10 cellular contexts compared by ENCODE assay signal in the genomic region with DNA sequence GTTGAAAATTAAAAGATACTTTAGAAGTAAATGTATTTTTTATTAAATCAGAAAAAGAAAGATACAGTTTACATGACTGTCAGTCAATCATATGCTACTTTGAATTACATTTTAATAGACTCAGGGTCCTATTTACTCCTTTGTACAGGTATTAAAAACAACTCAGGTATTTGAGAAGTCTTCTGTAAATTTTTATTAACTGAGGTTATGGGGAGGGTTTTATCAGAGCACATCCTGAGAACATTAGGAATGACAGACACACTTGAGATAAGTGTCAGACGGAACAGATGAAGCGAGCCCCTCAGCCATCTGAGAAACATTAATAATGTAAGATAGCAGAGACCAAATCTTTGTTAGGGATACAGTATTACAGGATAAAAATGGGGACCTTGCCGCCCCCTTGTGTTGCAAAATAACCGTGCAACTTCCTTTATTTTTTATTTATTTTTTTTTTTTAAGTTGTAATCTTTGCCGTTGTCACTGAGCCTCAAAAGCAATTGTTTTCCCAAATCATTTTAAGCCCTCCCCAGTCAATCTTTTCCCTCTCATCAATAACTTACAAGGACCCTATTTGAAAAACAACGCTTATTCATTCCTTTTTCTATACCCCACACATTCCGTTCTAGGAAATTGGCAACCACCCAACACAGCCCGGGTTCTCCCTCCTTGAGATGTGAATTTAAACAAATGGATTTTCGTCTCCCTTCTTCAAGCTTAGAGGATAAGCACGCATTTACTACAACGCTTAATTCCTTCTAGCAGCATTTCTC.
DNase-seq lines count a peak whose midpoint lies in the region; ATAC-seq, FAIRE-seq and TF ChIP-seq lines count a peak whose summit lies in the region.
"Had no signal": no experiment of that assay in that cellular context is flagged by ENCODE, and none has a peak within 500 bp of the region (broad histone marks: within the 10 kb centered on the region; RNA-seq: fewer than 3 reads in every experiment).

No MANE protein-coding gene starts in this region.

- no peak for TF ChIP-seq EP300 in esophagus muscularis mucosa (IDR thresholded peaks at IDR 0.05)

- no peaks in the 10 kb centered on the region for H3K27me3 Mint-ChIP-seq in activated B cell treated with CpG ODN at 0.5 μM for 24 hours

- no peak for FAIRE-seq in frontal cortex (lab: Jason Lieb, UNC)
- FAIRE-seq: TTC549 had no signal

- H3K4me1 ChIP-seq in esophagus muscularis mucosa, result peaks cover 26 to 42% (median 33%) of the 10 kb centered on the region in 4 donors

- H3K27me3 ChIP-seq in esophagus muscularis mucosa, result no peaks in the 10 kb centered on the region

- no peak for TF ChIP-seq POLR2A in esophagus muscularis mucosa (IDR thresholded peaks at IDR 0.05; ENCODE audit: low read depth)

- no peaks in the 10 kb centered on the region for H3K36me3 ChIP-seq in esophagus muscularis mucosa

- no peak overlapping the region for H3K4me3 Mint-ChIP-seq in activated B cell treated with CpG ODN at 0.5 μM for 24 hours

- H3K4me1 Mint-ChIP-seq in activated B cell treated with CpG ODN at 0.5 μM for 24 hours, result peaks cover 58% of the 10 kb centered on the region

- no peaks in the 10 kb centered on the region for H3K9me3 ChIP-seq in esophagus muscularis mucosa

- intact Hi-C loops in activated B cell treated with CpG ODN at 0.5 μM for 24 hours (cut with micrococcal nuclease), result loop anchor here (2.0 to 10.0 kb wide), 8 partner anchors 71 to 1631 kb away; no protein-coding TSS in a partner anchor
- intact Hi-C loops in esophagus muscularis mucosa (cut with DNase I), result loop anchor here (5.0 kb wide), 1 partner anchor 366 kb away; no protein-coding TSS in a partner anchor

- H3K27ac Mint-ChIP-seq in activated B cell treated with CpG ODN at 0.5 μM for 24 hours, result no peak overlapping the region

- no peaks in the 10 kb centered on the region for H3K36me3 Mint-ChIP-seq in activated B cell treated with CpG ODN at 0.5 μM for 24 hours (ENCODE audit: low read depth)

- H3K4me3 ChIP-seq in LNCaP clone FGC (ENCODE audit: low read depth, low read length) (no peak overlapping the region), esophagus muscularis mucosa (peak overlapping the region in 1 of 4 donors; percentile 13), skeletal muscle cell (ENCODE audit: low read depth, low read length) (peak overlapping the region; percentile 21)

- no peak overlapping the region for H3K27ac ChIP-seq in esophagus muscularis mucosa (replicated peaks in 1 of 4)
- H3K27ac ChIP-seq: skin epidermis had no signal

- 9% methylated on average over 11 of the region's 11 CpGs for WGBS in esophagus muscularis mucosa

- peak; percentile 34; the same call in 1 of the 2 replicates for TF ChIP-seq CTCF in LNCaP clone FGC (IDR thresholded peaks at IDR 0.05; ENCODE audit: control insufficient read depth, extremely low read depth, insufficient read depth)
- peak; percentile 22 for TF ChIP-seq CTCF in activated B cell treated with CpG ODN at 0.5 μM for 24 hours (IDR thresholded peaks at IDR 0.05)
- peak; percentile 30 to 54 (median 53) for TF ChIP-seq CTCF in esophagus muscularis mucosa (IDR thresholded peaks at IDR 0.05)

- POLR2A ChIA-PET in activated B cell treated with CpG ODN at 0.5 μM for 24 hours (lab: Charles Lee), result interaction anchor here (0.6 kb wide), 1 partner anchor 70 kb away, joined by 3 read pairs; no protein-coding TSS in a partner anchor

- no peaks in the 10 kb centered on the region for H3K9me3 Mint-ChIP-seq in activated B cell treated with CpG ODN at 0.5 μM for 24 hours

- CTCF ChIA-PET in activated B cell treated with CpG ODN at 0.5 μM for 24 hours (lab: Charles Lee), result interaction anchor here (0.7 to 2.5 kb wide), 4 partner anchors 78 to 718 kb away, joined by 3 to 8 read pairs (median 4); no protein-coding TSS in a partner anchor

- DNase-seq in DMS79 treated with DMSO at 0.1 percent for 48 hours (lab: John Stamatoyannopoulos, UW) (peak; percentile 39), LNCaP clone FGC (ENCODE audit: low read depth) (no peak), activated B cell treated with CpG ODN at 0.5 μM for 24 hours (no peak), esophagus muscularis mucosa (ENCODE audit: extremely low spot score) (peak; percentile 77), skeletal muscle cell (ENCODE audit: low read depth) (no peak), cerebellum (ENCODE audit: low spot score) (no peak), frontal cortex (ENCODE audit: low spot score in 2 of 2) (no peak)

- ATAC-seq in activated B cell treated with CpG ODN at 0.5 μM for 24 hours (ENCODE audit: low read depth) (no peak), HG02840 (IDR thresholded peaks at IDR 0.05; ENCODE audit: low FRiP score, unreplicated experiment) (no peak)

Comparison
In these comparisons a context has a peak if more than half of its experiments do, and no peak if none do; other contexts are left out.
1. DNase-seq: peak in DMS79 treated with DMSO at 0.1 percent for 48 hours (single experiment) and esophagus muscularis mucosa (single experiment); none in LNCaP clone FGC (single experiment), activated B cell treated with CpG ODN at 0.5 μM for 24 hours (single experiment), skeletal muscle cell (single experiment), cerebellum (single experiment) and frontal cortex (0 of 2).
2. Peak in every context shown above with its lines, with median percentiles within 50 percentile points of each other: CTCF ChIP-seq.